Comparison of ENCODE assay signal across 15 cellular contexts in genomic region chr2:217729426-217730058, GRCh38.
DNase-seq lines count a peak whose midpoint lies in the region; ATAC-seq and TF ChIP-seq lines count a peak whose summit lies in the region.
"Had no signal": no experiment of that assay in that cellular context is flagged by ENCODE, and none has a peak within 500 bp of the region (broad histone marks: within the 10 kb centered on the region; RNA-seq: fewer than 3 reads in every experiment).

No MANE protein-coding gene starts in this region.

- no peak overlapping the region for H3K27ac Mint-ChIP-seq in endodermal cell
- H3K27ac Mint-ChIP-seq: activated naive CD8-positive, alpha-beta T cell treated with anti-CD3 and anti-CD28 coated beads for 36 hours; T-helper 17 cell had no signal

- peak; percentile 80 for ATAC-seq in left ventricle myocardium superior
- no peak for ATAC-seq in GM19467 (IDR thresholded peaks at IDR 0.05; ENCODE audit: unreplicated experiment)
- ATAC-seq: T-helper 17 cell had no signal

- peaks cover 11% of the 10 kb centered on the region for H3K27me3 Mint-ChIP-seq in endodermal cell (ENCODE audit: insufficient read depth)
- H3K27me3 Mint-ChIP-seq: activated naive CD8-positive, alpha-beta T cell treated with anti-CD3 and anti-CD28 coated beads for 36 hours had no signal

- DNase-seq in NCI-H748 (lab: John Stamatoyannopoulos, UW; ENCODE audit: unreplicated experiment) (peak; percentile 38), NCI-H748 treated with DMSO at 0.1 percent for 48 hours (lab: John Stamatoyannopoulos, UW) (no peak), WERI-Rb-1 (peak; percentile 51), left ventricle myocardium superior (peak; percentile 72), tibial nerve (ENCODE audit: low spot score in 2 of 2) (peak; percentile 39 to 40), endodermal cell (no peak), NCI-H226 (no peak)
- DNase-seq: activated CD4-positive, alpha-beta T cell treated with anti-CD3 and anti-CD28 coated beads for 48 hours; activated naive CD8-positive, alpha-beta T cell treated with anti-CD3 and anti-CD28 coated beads for 36 hours; activated T-cell treated with anti-CD3 and anti-CD28 coated beads, Interleukin-2, amount 50 U/mL, for 1 hour; Peyer's patch; T-helper 17 cell had no signal

- H3K27ac ChIP-seq in WERI-Rb-1 (peak overlapping the region; percentile 60), tibial nerve (peak overlapping the region in 2 of 4 donors; percentile 30 to 56), endodermal cell (ENCODE audit: low read depth, low read length) (no peak overlapping the region)
- H3K27ac ChIP-seq: Peyer's patch had no signal

- H3K27me3 ChIP-seq in WERI-Rb-1 (ENCODE audit: insufficient read depth, low read depth, severe bottlenecking) (no peaks in the 10 kb centered on the region), tibial nerve (no peaks in the 10 kb centered on the region), endodermal cell (ENCODE audit: control insufficient read depth, insufficient read depth, low read length, poor library complexity, severe bottlenecking) (no peaks in the 10 kb centered on the region)
- H3K27me3 ChIP-seq: Peyer's patch had no signal

- TF ChIP-seq CTCF in WERI-Rb-1 (IDR thresholded peaks at IDR 0.05; ENCODE audit: low read depth, low read length) = no peak
- TF ChIP-seq CTCF in tibial nerve (IDR thresholded peaks at IDR 0.05) = no peak
- no peak for TF ChIP-seq CTCF in endodermal cell (conservative IDR thresholded peaks at IDR 0.05)

- WGBS in tibial nerve, 2 donors = 16 to 22% methylated on average over 5 of the region's 5 CpGs
- WGBS in endodermal cell (ENCODE audit: insufficient coverage in 1 of 2, insufficient read length in 1 of 2), 2 experiments = 87 to 93% methylated on average over 2 to 5 of the region's 5 CpGs

- intact Hi-C loops in left ventricle myocardium superior (cut with micrococcal nuclease) = no loop called here

- no peak overlapping the region for H3K9ac ChIP-seq in endodermal cell (ENCODE audit: extremely low read depth, low read length, poor library complexity, severe bottlenecking)

- peaks cover under 1% of the 10 kb centered on the region for H3K4me1 Mint-ChIP-seq in endodermal cell
- H3K4me1 Mint-ChIP-seq: central memory CD8-positive, alpha-beta T cell had no signal

- H3K4me3 Mint-ChIP-seq in endodermal cell = no peak overlapping the region
- H3K4me3 Mint-ChIP-seq: activated naive CD8-positive, alpha-beta T cell treated with anti-CD3 and anti-CD28 coated beads for 36 hours; central memory CD8-positive, alpha-beta T cell; T-helper 17 cell had no signal

- H3K4me1 ChIP-seq in tibial nerve (peaks cover 0 to 44% (median 21%) of the 10 kb centered on the region in 4 donors), endodermal cell (ENCODE audit: control insufficient read depth, insufficient read depth, low read length) (no peaks in the 10 kb centered on the region)

- H3K36me3 Mint-ChIP-seq in endodermal cell (ENCODE audit: low read depth) = no peaks in the 10 kb centered on the region

- H3K9me3 ChIP-seq in WERI-Rb-1 (ENCODE audit: severe bottlenecking) (no peaks in the 10 kb centered on the region), tibial nerve (no peaks in the 10 kb centered on the region), endodermal cell (ENCODE audit: control insufficient read depth, low read length) (no peaks in the 10 kb centered on the region)
- H3K9me3 ChIP-seq: Peyer's patch had no signal

- H3K4me3 ChIP-seq in WERI-Rb-1 (ENCODE audit: low read depth, low read length) (no peak overlapping the region), tibial nerve (no peak overlapping the region), endodermal cell (ENCODE audit: low read length) (no peak overlapping the region)
- H3K4me3 ChIP-seq: lung, Peyer's patch had no signal

- H3K36me3 ChIP-seq in WERI-Rb-1 (no peaks in the 10 kb centered on the region), tibial nerve (no peaks in the 10 kb centered on the region), endodermal cell (ENCODE audit: control insufficient read depth, insufficient read depth, low read length) (no peaks in the 10 kb centered on the region)
- H3K36me3 ChIP-seq: Peyer's patch had no signal

- TF ChIP-seq EP300 in tibial nerve (IDR thresholded peaks at IDR 0.05) = no peak

- no peak for TF ChIP-seq POLR2A in tibial nerve (IDR thresholded peaks at IDR 0.05)

- no peaks in the 10 kb centered on the region for H3K9me3 Mint-ChIP-seq in endodermal cell
- H3K9me3 Mint-ChIP-seq: activated naive CD8-positive, alpha-beta T cell treated with anti-CD3 and anti-CD28 coated beads for 36 hours; central memory CD8-positive, alpha-beta T cell had no signal

Comparison
In these comparisons a context has a peak if more than half of its experiments do, and no peak if none do; other contexts are left out.
1. DNase-seq: peak in NCI-H748 (single experiment), WERI-Rb-1 (single experiment), left ventricle myocardium superior (single experiment) and tibial nerve (2 of 2); none in NCI-H748 treated with DMSO at 0.1 percent for 48 hours (single experiment), endodermal cell (single experiment) and NCI-H226 (single experiment).